28 cellular contexts compared by ENCODE assay signal in the genomic region with DNA sequence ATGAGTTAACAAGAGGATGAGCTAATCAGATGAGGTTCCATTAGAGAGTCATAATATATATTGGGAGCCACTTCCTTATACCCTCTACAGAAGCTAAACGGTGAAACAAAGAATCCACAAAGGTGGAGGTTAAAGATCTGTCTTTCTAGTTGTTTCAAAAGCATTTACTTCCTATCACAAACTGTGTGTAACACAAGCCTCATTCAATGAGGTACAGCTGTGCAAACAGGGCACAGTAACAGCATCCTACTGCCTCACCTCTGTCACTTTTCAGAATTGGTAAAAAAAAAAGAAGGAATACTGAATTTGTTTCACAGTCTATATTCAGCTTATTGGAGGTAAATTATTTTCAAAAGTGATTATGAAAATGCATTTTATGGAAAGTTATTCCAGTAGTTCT.
DNase-seq lines count a peak whose midpoint lies in the region; ATAC-seq and TF ChIP-seq lines count a peak whose summit lies in the region.
"Had no signal": no experiment of that assay in that cellular context is flagged by ENCODE, and none has a peak within 500 bp of the region (broad histone marks: within the 10 kb centered on the region; RNA-seq: fewer than 3 reads in every experiment).

No MANE protein-coding gene starts in this region.

- POLR2A ChIA-PET in CD4-positive, alpha-beta T cell (lab: Charles Lee): no interaction called here

- DNase-seq in NCI-H1105 (lab: John Stamatoyannopoulos, UW) (peak; percentile 53), NCI-H2029 treated with DMSO at 0.1 percent for 48 hours (lab: John Stamatoyannopoulos, UW) (peak; percentile 67), NCI-H510A treated with DMSO at 0.1 percent for 48 hours (lab: John Stamatoyannopoulos, UW) (peak; percentile 86), transverse colon (no peak), kidney tubule cell (ENCODE audit: low spot score) (no peak)
- DNase-seq in CD4-positive, alpha-beta T cell: no peak
- DNase-seq: activated CD4-positive, alpha-beta T cell treated with anti-CD3 and anti-CD28 coated beads for 1 hour; activated gamma-delta T cell treated with Interleukin-2 at 50 U/mL for 16 hours; activated T-cell treated with anti-CD3 and anti-CD28 coated beads, Interleukin-2, amount 50 U/mL, for 1 hour; DMS79; effector CD4-positive, alpha-beta T cell; GF-D8; GOT3; KBM-7; kidney glomerular epithelial cell; MM.1S; NCI-H2227 treated with DMSO at 0.1 percent for 48 hours; Peyer's patch; psoas muscle; stimulated activated naive CD8-positive, alpha-beta T cell treated with anti-CD3 and anti-CD28 coated beads, Interleukin-15, amount 100 ng/mL, for 72 hours; T-helper 17 cell; thyroid gland had no signal

- no peak overlapping the region for H3K4me3 Mint-ChIP-seq in CD4-positive, alpha-beta T cell
- H3K4me3 Mint-ChIP-seq: brain; memory B cell; stimulated activated naive CD8-positive, alpha-beta T cell treated with anti-CD3 and anti-CD28 coated beads, Interleukin-15, amount 100 ng/mL, for 72 hours; T-helper 17 cell had no signal

- TF ChIP-seq POLR2A in transverse colon (IDR thresholded peaks at IDR 0.05): no peak

- intact Hi-C loops in CD4-positive, alpha-beta T cell (cut with DNase I, micrococcal nuclease): no loop called here
- intact Hi-C loops in transverse colon (cut with DNase I; ENCODE audit: low total_unique reads): no loop called here

- H3K9me3 Mint-ChIP-seq in CD4-positive, alpha-beta T cell: peaks cover 2% of the 10 kb centered on the region
- H3K9me3 Mint-ChIP-seq: memory B cell; stimulated activated naive CD8-positive, alpha-beta T cell treated with anti-CD3 and anti-CD28 coated beads, Interleukin-15, amount 100 ng/mL, for 72 hours had no signal

- CTCF ChIA-PET in CD4-positive, alpha-beta T cell (lab: Charles Lee): interaction anchor here (1.1 kb wide), 1 partner anchor 12 kb away, joined by 3 read pairs; no protein-coding TSS in a partner anchor

- H3K4me1 ChIP-seq in transverse colon: no peaks in the 10 kb centered on the region
- H3K4me1 ChIP-seq: Peyer's patch, psoas muscle, SJSA1, thyroid gland had no signal

- H3K4me1 Mint-ChIP-seq in CD4-positive, alpha-beta T cell (ENCODE audit: low read depth): no peaks in the 10 kb centered on the region
- H3K4me1 Mint-ChIP-seq: brain; memory B cell; stimulated activated naive CD8-positive, alpha-beta T cell treated with anti-CD3 and anti-CD28 coated beads, Interleukin-15, amount 100 ng/mL, for 72 hours; T-helper 17 cell had no signal

- no peaks in the 10 kb centered on the region for H3K27me3 Mint-ChIP-seq in CD4-positive, alpha-beta T cell
- H3K27me3 Mint-ChIP-seq: brain; memory B cell; stimulated activated naive CD8-positive, alpha-beta T cell treated with anti-CD3 and anti-CD28 coated beads, Interleukin-15, amount 100 ng/mL, for 72 hours; T-helper 17 cell had no signal

- no peak overlapping the region for H3K27ac ChIP-seq in CD4-positive, alpha-beta T cell (ENCODE audit: low read depth, low read length)
- H3K27ac ChIP-seq in transverse colon: no peak overlapping the region
- H3K27ac ChIP-seq: epithelial cell of prostate, neutrophil, Peyer's patch, psoas muscle, SJSA1, thyroid gland had no signal

- H3K9me3 ChIP-seq in CD4-positive, alpha-beta T cell (ENCODE audit: control insufficient read depth, low read length): no peaks in the 10 kb centered on the region
- no peaks in the 10 kb centered on the region for H3K9me3 ChIP-seq in transverse colon
- H3K9me3 ChIP-seq: neutrophil, Peyer's patch, psoas muscle, SJSA1, thyroid gland had no signal

- TF ChIP-seq EP300 in transverse colon (IDR thresholded peaks at IDR 0.05; ENCODE audit: low read depth): no peak

- H3K36me3 ChIP-seq in transverse colon: no peaks in the 10 kb centered on the region
- H3K36me3 ChIP-seq: neutrophil, Peyer's patch, SJSA1, thyroid gland had no signal

- no peaks in the 10 kb centered on the region for H3K27me3 ChIP-seq in CD4-positive, alpha-beta T cell (ENCODE audit: control insufficient read depth, insufficient read depth, low read length)
- no peaks in the 10 kb centered on the region for H3K27me3 ChIP-seq in transverse colon
- H3K27me3 ChIP-seq: neutrophil, Peyer's patch, thyroid gland had no signal

- 17 to 31% methylated on average over 1 of the region's 1 CpG for WGBS in transverse colon (ENCODE audit: low coverage in 1 of 2), 2 donors

- no peaks in the 10 kb centered on the region for H3K36me3 Mint-ChIP-seq in CD4-positive, alpha-beta T cell (ENCODE audit: low read depth)
- H3K36me3 Mint-ChIP-seq: brain, memory B cell had no signal

- no peak overlapping the region for H3K27ac Mint-ChIP-seq in CD4-positive, alpha-beta T cell
- H3K27ac Mint-ChIP-seq: brain; memory B cell; stimulated activated naive CD8-positive, alpha-beta T cell treated with anti-CD3 and anti-CD28 coated beads, Interleukin-15, amount 100 ng/mL, for 72 hours; T-helper 17 cell had no signal

- ATAC-seq in GM21619 (IDR thresholded peaks at IDR 0.05; ENCODE audit: unreplicated experiment): no peak
- ATAC-seq in CD4-positive, alpha-beta T cell (ENCODE audit: poor library complexity): no peak
- ATAC-seq: psoas muscle; stimulated activated naive CD8-positive, alpha-beta T cell treated with anti-CD3 and anti-CD28 coated beads, Interleukin-15, amount 100 ng/mL, for 72 hours; T-helper 17 cell had no signal

- no peak for TF ChIP-seq CTCF in CD4-positive, alpha-beta T cell (IDR thresholded peaks at IDR 0.05)
- TF ChIP-seq CTCF in transverse colon (IDR thresholded peaks at IDR 0.05): no peak

- no peak overlapping the region for H3K4me3 ChIP-seq in transverse colon
- H3K4me3 ChIP-seq: Peyer's patch, psoas muscle, SJSA1, thyroid gland had no signal

- in situ Hi-C loops in transverse colon (cut with MboI; ENCODE audit: low pct_ligation_motif_present in 1 of 4, low pct_unique_long_range_greater_than_20kb in 1 of 4, low sequenced_read_pairs in 3 of 4): no loop called here

Comparison
In these comparisons a context has a peak if more than half of its experiments do, and no peak if none do; other contexts are left out.
1. DNase-seq: peak in NCI-H1105 (single experiment), NCI-H2029 treated with DMSO at 0.1 percent for 48 hours (single experiment) and NCI-H510A treated with DMSO at 0.1 percent for 48 hours (single experiment); none in CD4-positive, alpha-beta T cell (0 of 10), transverse colon (single experiment) and kidney tubule cell (single experiment).